13 cellular contexts compared by ENCODE assay signal in genomic region chr13:21043898-21044297, GRCh38. TPM values are rescaled to one million over a fixed set of nuclear protein-coding genes. Genes with fewer than 3 reads are reported as not detected.
DNase-seq lines count a peak whose midpoint lies in the region; ATAC-seq and TF ChIP-seq lines count a peak whose summit lies in the region.
"Had no signal": no experiment of that assay in that cellular context is flagged by ENCODE, and none has a peak within 500 bp of the region (broad histone marks: within the 10 kb centered on the region; RNA-seq: fewer than 3 reads in every experiment).

No MANE protein-coding gene starts in this region.

- H3K4me1 ChIP-seq in adipocyte (ENCODE audit: control insufficient read depth, insufficient read depth, low read length): peaks cover 72% of the 10 kb centered on the region

- no peaks in the 10 kb centered on the region for H3K9me3 ChIP-seq in adipocyte (ENCODE audit: control insufficient read depth, low read length)

- DNase-seq in BJ (ENCODE audit: low read depth) (peak; percentile 36), adipocyte (ENCODE audit: low read depth) (peak; percentile 92), Right ventricle myocardium superior (no peak), renal cortical epithelial cell (ENCODE audit: low read depth) (peak; percentile 28), NCI-H69 (lab: John Stamatoyannopoulos, UW) (no peak)
- no peak for DNase-seq in effector CD8-positive, alpha-beta T cell (lab: John Stamatoyannopoulos, UW)
- DNase-seq: activated CD4-positive, alpha-beta T cell treated with anti-CD3 and anti-CD28 coated beads for 36 hours; activated effector memory CD4-positive, alpha-beta T cell treated with Interleukin-2 at 50 U/mL for 16 hours; NCI-H446 treated with DMSO at 0.1 percent for 48 hours; SIG-M5; stimulated activated CD4-positive, alpha-beta T cell treated with anti-CD3 and anti-CD28 coated beads, Interleukin-2, amount 100 ng/mL, for 48 hours had no signal

- H3K36me3 ChIP-seq in BJ (ENCODE audit: control insufficient read depth, insufficient read depth, low read length) (peaks cover 8% of the 10 kb centered on the region), adipocyte (ENCODE audit: control insufficient read depth, insufficient read depth, low read length, severe bottlenecking) (peaks cover 23% of the 10 kb centered on the region)

- POLR2A ChIA-PET in BJ (lab: Charles Lee): interaction anchor here (0.5 kb wide), 1 partner anchor 215 kb away, joined by 3 read pairs; no protein-coding TSS in a partner anchor

- H3K4me3 ChIP-seq in BJ (ENCODE audit: low read depth, low read length): no peak overlapping the region
- peak overlapping the region; percentile 55 for H3K4me3 ChIP-seq in adipocyte (ENCODE audit: low read length)

- H3K9ac ChIP-seq in adipocyte (ENCODE audit: low read length): peak overlapping the region; percentile 52

- no peak for TF ChIP-seq CTCF in BJ (IDR thresholded peaks at IDR 0.05; ENCODE audit: insufficient read depth, low read depth, low read length)

- intact Hi-C loops in Right ventricle myocardium superior (cut with DNase I): no loop called here

- ATAC-seq in Right ventricle myocardium superior (ENCODE audit: poor library complexity) (peak; percentile 75), GM21360 (IDR thresholded peaks at IDR 0.05; ENCODE audit: unreplicated experiment) (no peak), GM19035 (IDR thresholded peaks at IDR 0.05; ENCODE audit: unreplicated experiment) (no peak)
- ATAC-seq: activated CD4-positive, alpha-beta T cell treated with anti-CD3 and anti-CD28 coated beads for 36 hours had no signal

- H3K27me3 ChIP-seq in BJ (ENCODE audit: control insufficient read depth, insufficient read depth, low read length): no peaks in the 10 kb centered on the region
- H3K27me3 ChIP-seq in adipocyte (replicated peaks; ENCODE audit: control insufficient read depth, insufficient read depth, low read length): no peaks in the 10 kb centered on the region

- CTCF ChIA-PET in BJ (lab: Yijun Ruan, JAX): interaction anchor here (1.0 kb wide), 1 partner anchor 31 kb away, joined by 4 read pairs; no protein-coding TSS in a partner anchor

RNA-seq across cellular contexts. Expression of gene LATS2, which starts 17.5 kb away (rescaled TPM):
- 17.3 and 20.0 TPM in 2 replicates for polyA plus RNA-seq in BJ (2011; rRNA removed)
- polyA minus RNA-seq in BJ (2011; rRNA and poly(A)+ RNA removed): 23.9 and 28.6 TPM in 2 replicates
- total RNA-seq in Right ventricle myocardium superior (22.5 TPM), renal cortical epithelial cell (12.5 and 27.1 TPM in 2 replicates)

Comparison
In these comparisons a context has a peak if more than half of its experiments do, and no peak if none do; other contexts are left out.
1. DNase-seq: peak in BJ (single experiment), adipocyte (single experiment) and renal cortical epithelial cell (single experiment); none in Right ventricle myocardium superior (single experiment), NCI-H69 (single experiment) and effector CD8-positive, alpha-beta T cell (single experiment).